Comparison of ENCODE assay signal across 16 cellular contexts in genomic region chr17:50359998-50360461, GRCh38. TPM values are rescaled to one million over a fixed set of nuclear protein-coding genes. Genes with fewer than 3 reads are reported as not detected.
A peak's percentile ranks its signal among the peaks of the same experiment; 100 is the strongest.
DNase-seq lines count a peak whose midpoint lies in the region; ATAC-seq, FAIRE-seq and TF ChIP-seq lines count a peak whose summit lies in the region.
"Had no signal": no experiment of that assay in that cellular context is flagged by ENCODE, and none has a peak within 500 bp of the region (broad histone marks: within the 10 kb centered on the region; RNA-seq: fewer than 3 reads in every experiment).

No MANE protein-coding gene starts in this region.

- no peak overlapping the region for H3K4me2 ChIP-seq in H1 (ENCODE audit: insufficient read depth in 1 of 2, low read depth in 2 of 2, low read length in 2 of 2)
- no peak overlapping the region for H3K4me2 ChIP-seq in GM23338
- H3K4me2 ChIP-seq: A549; BLaER1 treated with 17β-estradiol and CSF1 and Interleukin-3, amounts not matched to agents 10 nM and 100 nM had no signal

- no peak overlapping the region for H4K91ac ChIP-seq in H1 (replicated peaks; ENCODE audit: insufficient read length, low read length)

- no peak overlapping the region for H2BK5ac ChIP-seq in H1 (ENCODE audit: low read depth, low read length)

- H3K23me2 ChIP-seq in H1 (ENCODE audit: low read depth, low read length), result no peaks in the 10 kb centered on the region

- no peaks in the 10 kb centered on the region for H3K9me3 Mint-ChIP-seq in stimulated activated effector memory CD8-positive, alpha-beta T cell treated with anti-CD3 and anti-CD28 coated beads, Interleukin-12 subunit alpha, Interleukin-12 subunit beta, amount 100 ng/mL, for 72 hours
- H3K9me3 Mint-ChIP-seq in GM23338, result no peaks in the 10 kb centered on the region; the same call in 2 of the 3 replicates

- H4K5ac ChIP-seq in H1 (ENCODE audit: insufficient read length, low read depth, low read length), result no peak overlapping the region

- H3K9ac ChIP-seq in H1 (replicated peaks in 1 of 4; ENCODE audit: extremely low read depth in 1 of 4, low read depth in 3 of 4, low read length in 3 of 4), result no peak overlapping the region; a peak in 1 of 7 replicates
- H3K9ac ChIP-seq: BLaER1 treated with 17β-estradiol and CSF1 and Interleukin-3, amounts not matched to agents 10 nM and 100 nM had no signal

- peaks cover 0 to 26% (median 11%) of the 10 kb centered on the region in 4 experiments; a peak in 6 of 7 replicates for H3K4me1 ChIP-seq in H1 (replicated peaks in 1 of 4; ENCODE audit: control insufficient read depth in 3 of 4, insufficient read depth in 4 of 4, low read length in 3 of 4)
- peaks cover 15% of the 10 kb centered on the region for H3K4me1 ChIP-seq in GM23338 (ENCODE audit: insufficient read depth)
- H3K4me1 ChIP-seq in gastrocnemius medialis, result peaks cover 0 to 5% of the 10 kb centered on the region in 2 donors

- no peak overlapping the region for H2BK15ac ChIP-seq in H1 (ENCODE audit: low read length)

- FAIRE-seq in H1 (lab: Jason Lieb, UNC), result no peak
- FAIRE-seq: A549, G401.6 had no signal

- no peak for TF ChIP-seq RAD21 in H1 (IDR thresholded peaks at IDR 0.05 in 1 of 2, conservative IDR thresholded peaks at IDR 0.05 in 1 of 2; ENCODE audit: low read depth in 2 of 2, low read length in 2 of 2)

- peaks cover 12% of the 10 kb centered on the region for H3K27me3 Mint-ChIP-seq in GM23338 (ENCODE audit: insufficient read depth, low read depth, poor library complexity)

- no peak for TF ChIP-seq EP300 in H1 (IDR thresholded peaks at IDR 0.05; ENCODE audit: borderline replicate concordance in 1 of 2, low read depth in 2 of 2, low read length in 2 of 2)

- H3K27ac ChIP-seq in RWPE1 (peak overlapping the region; percentile 50), H1 (ENCODE audit: low read depth, low read length) (no peak overlapping the region), GM23338 (ENCODE audit: low read depth) (no peak overlapping the region), gastrocnemius medialis (no peak overlapping the region)
- H3K27ac ChIP-seq: A549; BLaER1 treated with 17β-estradiol and CSF1 and Interleukin-3, amounts not matched to agents 10 nM and 100 nM had no signal

- no peak overlapping the region for H2BK20ac ChIP-seq in H1 (ENCODE audit: low read length)

- no peak overlapping the region for H2BK12ac ChIP-seq in H1 (ENCODE audit: low read depth, low read length)

- H3K36me3 ChIP-seq in H1 (ENCODE audit: control insufficient read depth in 2 of 4, insufficient read depth in 4 of 4, low read length in 3 of 4) (peaks cover 12 to 40% (median 25%) of the 10 kb centered on the region in 4 experiments), GM23338 (ENCODE audit: insufficient read depth) (no peaks in the 10 kb centered on the region), gastrocnemius medialis (peaks cover 0 to 36% of the 10 kb centered on the region in 2 donors)

- 86% methylated on average over 13 of the region's 14 CpGs; no CpG with 5 or more reads in 1 of the 2 experiments for WGBS in H1 (ENCODE audit: extremely low coverage in 1 of 2, insufficient coverage in 1 of 2, insufficient read length in 1 of 2, insufficient replicate concordance in 2 of 2, low coverage in 1 of 2, low lambda C conversion rate in 2 of 2, missing lambda C conversion rate in 1 of 2), 2 experiments

- no peak overlapping the region for H3K14ac ChIP-seq in H1 (ENCODE audit: insufficient read length)

- no peak overlapping the region for H3K23ac ChIP-seq in H1 (ENCODE audit: insufficient read length)

- TF ChIP-seq POLR2A in H1 (IDR thresholded peaks at IDR 0.05; ENCODE audit: control extremely low read depth in 1 of 2, low read depth in 2 of 2, low read length in 2 of 2) (no peak), gastrocnemius medialis (IDR thresholded peaks at IDR 0.05) (no peak)

- no peak overlapping the region for H3K4me3 Mint-ChIP-seq in stimulated activated effector memory CD8-positive, alpha-beta T cell treated with anti-CD3 and anti-CD28 coated beads, Interleukin-12 subunit alpha, Interleukin-12 subunit beta, amount 100 ng/mL, for 72 hours
- no peak overlapping the region for H3K4me3 Mint-ChIP-seq in GM23338

- H3K56ac ChIP-seq in H1 (replicated peaks; ENCODE audit: insufficient read length, low read depth, low read length), result no peak overlapping the region

- H3K18ac ChIP-seq in H1 (ENCODE audit: extremely low read depth, low read length), result no peak overlapping the region

- ATAC-seq in stimulated activated effector memory CD8-positive, alpha-beta T cell treated with anti-CD3 and anti-CD28 coated beads, Interleukin-12 subunit alpha, Interleukin-12 subunit beta, amount 100 ng/mL, for 72 hours, result no peak
- ATAC-seq in GM23338 (no peak), gastrocnemius medialis (no peak)
- ATAC-seq: A549, PC-3 had no signal

- H3K27me3 ChIP-seq in H1 (replicated peaks in 1 of 4; ENCODE audit: control insufficient read depth in 3 of 4, extremely low read depth in 1 of 4, insufficient read depth in 3 of 4, low read length in 3 of 4), result no peaks in the 10 kb centered on the region
- H3K27me3 ChIP-seq in GM23338 (ENCODE audit: insufficient read depth), result no peaks in the 10 kb centered on the region
- no peaks in the 10 kb centered on the region for H3K27me3 ChIP-seq in gastrocnemius medialis
- H3K27me3 ChIP-seq: BLaER1 treated with 17β-estradiol and CSF1 and Interleukin-3, amounts not matched to agents 10 nM and 100 nM had no signal

- peak overlapping the region; percentile 53; the same call in 1 of the 2 replicates for H4K8ac ChIP-seq in H1 (ENCODE audit: extremely low read depth, insufficient read depth, low read length)

- no peak overlapping the region for H2BK120ac ChIP-seq in H1 (replicated peaks; ENCODE audit: low read depth, low read length)

- H2AFZ ChIP-seq in H1 (ENCODE audit: low read length) (no peak overlapping the region), GM23338 (no peak overlapping the region)

- peak; percentile 15 for DNase-seq in activated T-cell treated with anti-CD3 and anti-CD28 coated beads, Interleukin-2, amount 50 U/mL, for 1 hour
- no peak for DNase-seq in activated T-cell treated with anti-CD3 and anti-CD28 coated beads, Interleukin-2, amount 50 U/mL, for 48 hours
- no peak for DNase-seq in RWPE1 (ENCODE audit: low spot score)
- DNase-seq in H1 (ENCODE audit: low read depth in 1 of 2, low spot score in 2 of 2), result no peak
- peak in 1 of 2 donors; percentile 49 for DNase-seq in stimulated activated effector memory CD8-positive, alpha-beta T cell treated with anti-CD3 and anti-CD28 coated beads, Interleukin-12 subunit alpha, Interleukin-12 subunit beta, amount 100 ng/mL, for 72 hours (ENCODE audit: low spot score in 2 of 2)
- DNase-seq in NCI-H82 treated with DMSO at 0.1 percent for 48 hours (lab: John Stamatoyannopoulos, UW; ENCODE audit: unreplicated experiment), result no peak
- DNase-seq in GM23338 (ENCODE audit: low spot score), result no peak
- no peak for DNase-seq in gastrocnemius medialis
- DNase-seq: NCI-H1048, NCI-H1436 treated with DMSO at 0.1 percent for 48 hours, NCI-H2081, NCI-H748 treated with DMSO at 0.1 percent for 48 hours, PC-3 had no signal

- H3K27ac Mint-ChIP-seq in stimulated activated effector memory CD8-positive, alpha-beta T cell treated with anti-CD3 and anti-CD28 coated beads, Interleukin-12 subunit alpha, Interleukin-12 subunit beta, amount 100 ng/mL, for 72 hours, result peak overlapping the region; percentile 88
- H3K27ac Mint-ChIP-seq in GM23338, result no peak overlapping the region

- H3K79me1 ChIP-seq in H1 (ENCODE audit: low read depth, low read length), result no peaks in the 10 kb centered on the region

- TF ChIP-seq CTCF in RWPE1 (conservative IDR thresholded peaks at IDR 0.05; ENCODE audit: low read depth) (no peak), H1 (IDR thresholded peaks at IDR 0.05; ENCODE audit: control extremely low read depth in 1 of 3, insufficient read depth in 1 of 3, low read depth in 1 of 3, low read length in 3 of 3) (no peak), GM23338 (conservative IDR thresholded peaks at IDR 0.05; ENCODE audit: low read depth in 2 of 2) (no peak), gastrocnemius medialis (IDR thresholded peaks at IDR 0.05 in 4 of 5, conservative IDR thresholded peaks at IDR 0.05 in 1 of 5) (no peak)

- H4K20me1 ChIP-seq in H1 (replicated peaks in 1 of 2; ENCODE audit: control insufficient read depth in 1 of 2, insufficient read depth in 2 of 2, low read length in 2 of 2), result peaks cover 6 to 22% of the 10 kb centered on the region in 2 experiments
- no peaks in the 10 kb centered on the region; the same call in 1 of the 2 replicates for H4K20me1 ChIP-seq in GM23338 (replicated peaks; ENCODE audit: insufficient read depth)

- H3K79me2 ChIP-seq in H1 (ENCODE audit: control insufficient read depth in 1 of 2, insufficient read depth in 2 of 2, low read length in 2 of 2), result no peaks in the 10 kb centered on the region
- H3K79me2 ChIP-seq in GM23338 (replicated peaks; ENCODE audit: insufficient read depth), result no peaks in the 10 kb centered on the region

- no peaks in the 10 kb centered on the region for H3F3A ChIP-seq in GM23338 (replicated peaks; ENCODE audit: low read depth)

- no peak overlapping the region for H3K4ac ChIP-seq in H1 (replicated peaks; ENCODE audit: insufficient read length, low read depth, low read length)

- intact Hi-C loops in gastrocnemius medialis (cut with DNase I; ENCODE audit: low total_unique reads), result loop anchor here (5.0 kb wide), 1 partner anchor 122 kb away; no protein-coding TSS in a partner anchor

- CTCF ChIA-PET in RWPE1 (lab: Yijun Ruan, JAX) (interaction anchor here (1.0 to 1.7 kb wide), 2 partner anchors 11 to 119 kb away, joined by 3 to 5 read pairs; no protein-coding TSS in a partner anchor), H1 (lab: Charles Lee; ENCODE audit: partially characterized antibody) (interaction anchor here (0.6 to 3.2 kb wide), 9 partner anchors 13 to 158 kb away, joined by 3 to 13 read pairs (median 5); partner anchors contain the start of genes COL1A1, EME1, LRRC59 and MRPL27)

- POLR2A ChIA-PET in RWPE1 (lab: Yijun Ruan, JAX; ENCODE audit: low non-redundant PET), result interaction anchor here (0.6 kb wide), 1 partner anchor 9 kb away, joined by 3 read pairs; no protein-coding TSS in a partner anchor
- POLR2A ChIA-PET in H1 (lab: Charles Lee; ENCODE audit: partially characterized antibody), result interaction anchor here (0.9 to 20.2 kb wide), 5 partner anchors 10 to 160 kb away, joined by 3 to 313 read pairs (median 10); partner anchors contain the start of genes EME1, LRRC59, MRPL27 and XYLT2

- peaks cover 15% of the 10 kb centered on the region for H3K4me1 Mint-ChIP-seq in stimulated activated effector memory CD8-positive, alpha-beta T cell treated with anti-CD3 and anti-CD28 coated beads, Interleukin-12 subunit alpha, Interleukin-12 subunit beta, amount 100 ng/mL, for 72 hours
- peaks cover 28% of the 10 kb centered on the region for H3K4me1 Mint-ChIP-seq in GM23338

- no peak overlapping the region for H2AK5ac ChIP-seq in H1 (ENCODE audit: low read depth, low read length)

- no peaks in the 10 kb centered on the region for H3K9me2 ChIP-seq in GM23338 (ENCODE audit: insufficient read depth)

- in situ Hi-C loops in gastrocnemius medialis (cut with MboI; ENCODE audit: low sequenced_read_pairs in 4 of 4), result loop anchor here in 1 of 4 donors (5.0 kb wide), 1 partner anchor 127 kb away; no protein-coding TSS in a partner anchor

- H3K4me3 ChIP-seq in H1 (ENCODE audit: extremely low read depth in 1 of 4, insufficient read depth in 2 of 4, low read depth in 3 of 4, low read length in 4 of 4), result no peak overlapping the region
- no peak overlapping the region for H3K4me3 ChIP-seq in GM23338
- H3K4me3 ChIP-seq in gastrocnemius medialis, result no peak overlapping the region
- H3K4me3 ChIP-seq: A549; BLaER1 treated with 17β-estradiol and CSF1 and Interleukin-3, amounts not matched to agents 10 nM and 100 nM had no signal

- H3K36me3 Mint-ChIP-seq in stimulated activated effector memory CD8-positive, alpha-beta T cell treated with anti-CD3 and anti-CD28 coated beads, Interleukin-12 subunit alpha, Interleukin-12 subunit beta, amount 100 ng/mL, for 72 hours, result peaks cover 66% of the 10 kb centered on the region
- H3K36me3 Mint-ChIP-seq in GM23338 (ENCODE audit: low read depth), result peaks cover 39% of the 10 kb centered on the region

- H3K9me3 ChIP-seq in H1 (ENCODE audit: insufficient read depth in 2 of 2, low read depth in 1 of 2, low read length in 1 of 2) (no peaks in the 10 kb centered on the region), gastrocnemius medialis (no peaks in the 10 kb centered on the region)
- H3K9me3 ChIP-seq: A549; BLaER1 treated with 17β-estradiol and CSF1 and Interleukin-3, amounts not matched to agents 10 nM and 100 nM had no signal

RNA-seq across cellular contexts. Expression of gene MRPL27, which starts 13.0 kb away (rescaled TPM):
- 75.6 and 82.6 TPM in 2 replicates for total RNA-seq in H1 (2021; fragmentation: NEBNext Ultra II Directional; extraction: Animal tissue kit (Norgen Biotek cat#: 25700))
- polyA plus RNA-seq in H1 (2011; rRNA removed) (109 and 135 TPM in 2 replicates), GM23338 (2016; fragmentation: Nextera tagmentation; extraction: Ambion mirVana) (226 and 227 TPM in 2 replicates)
- polyA plus RNA-seq in H1 (2011; cell fraction: cytosol; rRNA removed), result 155 TPM
- 67.9 TPM for polyA plus RNA-seq in H1 (2011; cell fraction: nucleus; rRNA removed)
- 130 to 159 TPM (median 138 TPM) in 4 replicates for polyA plus RNA-seq in H1 (2012, experiment 1 of 2)
- polyA plus RNA-seq in H1 (2012, experiment 2 of 2), result 95.2 TPM
- polyA plus RNA-seq in H1 (2013, experiment 1 of 2), result 54.9 TPM
- polyA plus RNA-seq in H1 (2013, experiment 2 of 2), result 60.3 TPM
- 55.9 and 75.0 TPM in 2 replicates for polyA minus RNA-seq in H1 (2011; rRNA and poly(A)+ RNA removed)
- polyA minus RNA-seq in H1 (2011; cell fraction: cytosol; rRNA and poly(A)+ RNA removed), result 33.5 TPM
- 41.1 TPM for polyA minus RNA-seq in H1 (2011; cell fraction: nucleus; rRNA and poly(A)+ RNA removed)
- total RNA-seq in GM23338 (2014; rRNA removed; shearing (Covaris generic)), result 74.3 and 98.5 TPM in 2 replicates
- 100 to 1,000 TPM; 110 to 141 (median 134) TPM for total RNA-seq in gastrocnemius medialis

RNA-seq across cellular contexts. Expression of gene EME1, which starts 13.0 kb away (rescaled TPM):
- 13.3 and 13.9 TPM in 2 replicates for total RNA-seq in H1 (2021; fragmentation: NEBNext Ultra II Directional; extraction: Animal tissue kit (Norgen Biotek cat#: 25700))
- 13.9 and 16.3 TPM in 2 replicates for polyA plus RNA-seq in H1 (2011; rRNA removed)
- polyA plus RNA-seq in H1 (2011; cell fraction: cytosol; rRNA removed), result 23.2 TPM
- 62.4 TPM for polyA plus RNA-seq in H1 (2011; cell fraction: nucleus; rRNA removed)
- polyA plus RNA-seq in H1 (2012, experiment 1 of 2), result 19.3 to 29.0 TPM (median 22.2 TPM) in 4 replicates
- 4.9 TPM for polyA plus RNA-seq in H1 (2012, experiment 2 of 2)
- 14.5 TPM for polyA plus RNA-seq in H1 (2013, experiment 1 of 2)
- polyA plus RNA-seq in H1 (2013, experiment 2 of 2), result 12.3 TPM
- 16.0 and 17.8 TPM in 2 replicates for polyA minus RNA-seq in H1 (2011; rRNA and poly(A)+ RNA removed)
- polyA minus RNA-seq in H1 (2011; cell fraction: cytosol; rRNA and poly(A)+ RNA removed), result 12.3 TPM
- 28.1 TPM for polyA minus RNA-seq in H1 (2011; cell fraction: nucleus; rRNA and poly(A)+ RNA removed)
- 5.9 and 15.9 TPM in 2 replicates for total RNA-seq in GM23338 (2014; rRNA removed; shearing (Covaris generic))
- polyA plus RNA-seq in GM23338 (2016; fragmentation: Nextera tagmentation; extraction: Ambion mirVana), result 14.4 and 14.7 TPM in 2 replicates
- under 1 TPM in 2 of 4 donors, not detected in 2; 0.82 to 0.95 TPM for total RNA-seq in gastrocnemius medialis

RNA-seq across cellular contexts. Expression of gene XYLT2, which starts 14.1 kb away (rescaled TPM):
- total RNA-seq in H1 (2021; fragmentation: NEBNext Ultra II Directional; extraction: Animal tissue kit (Norgen Biotek cat#: 25700)), result 28.0 and 28.9 TPM in 2 replicates
- polyA plus RNA-seq in H1 (2011; rRNA removed) (29.9 and 38.2 TPM in 2 replicates), GM23338 (2016; fragmentation: Nextera tagmentation; extraction: Ambion mirVana) (14.0 and 14.2 TPM in 2 replicates)
- polyA plus RNA-seq in H1 (2011; cell fraction: cytosol; rRNA removed), result 26.8 TPM
- polyA plus RNA-seq in H1 (2011; cell fraction: nucleus; rRNA removed), result 55.3 TPM
- 17.0 to 31.4 TPM (median 27.3 TPM) in 4 replicates for polyA plus RNA-seq in H1 (2012, experiment 1 of 2)
- polyA plus RNA-seq in H1 (2012, experiment 2 of 2), result 16.5 TPM
- 29.7 TPM for polyA plus RNA-seq in H1 (2013, experiment 1 of 2)
- polyA plus RNA-seq in H1 (2013, experiment 2 of 2), result 29.8 TPM
- 28.9 and 33.8 TPM in 2 replicates for polyA minus RNA-seq in H1 (2011; rRNA and poly(A)+ RNA removed)
- 39.8 TPM for polyA minus RNA-seq in H1 (2011; cell fraction: cytosol; rRNA and poly(A)+ RNA removed)
- 35.9 TPM for polyA minus RNA-seq in H1 (2011; cell fraction: nucleus; rRNA and poly(A)+ RNA removed)
- 32.8 and 44.9 TPM in 2 replicates for total RNA-seq in GM23338 (2014; rRNA removed; shearing (Covaris generic))
- total RNA-seq in gastrocnemius medialis, result 10 to 100 TPM in 2 of 4 donors, 1 to 10 TPM in 2; 7.9 to 12.6 (median 9.8) TPM

RNA-seq across cellular contexts. Expression of gene LRRC59, which starts 37.3 kb away (rescaled TPM):
- total RNA-seq in H1 (2021; fragmentation: NEBNext Ultra II Directional; extraction: Animal tissue kit (Norgen Biotek cat#: 25700)), result 117 TPM in 2 replicates
- 48.3 and 48.7 TPM in 2 replicates for polyA plus RNA-seq in H1 (2011; rRNA removed)
- polyA plus RNA-seq in H1 (2011; cell fraction: cytosol; rRNA removed), result 58.5 TPM
- 43.5 TPM for polyA plus RNA-seq in H1 (2011; cell fraction: nucleus; rRNA removed)
- polyA plus RNA-seq in H1 (2012, experiment 1 of 2), result 94.3 to 100 TPM (median 95.6 TPM) in 4 replicates
- 68.4 TPM for polyA plus RNA-seq in H1 (2012, experiment 2 of 2)
- polyA plus RNA-seq in H1 (2013, experiment 1 of 2), result 66.2 TPM
- 66.4 TPM for polyA plus RNA-seq in H1 (2013, experiment 2 of 2)
- 104 and 110 TPM in 2 replicates for polyA minus RNA-seq in H1 (2011; rRNA and poly(A)+ RNA removed)
- 39.5 TPM for polyA minus RNA-seq in H1 (2011; cell fraction: cytosol; rRNA and poly(A)+ RNA removed)
- 37.6 TPM for polyA minus RNA-seq in H1 (2011; cell fraction: nucleus; rRNA and poly(A)+ RNA removed)
- 109 and 124 TPM in 2 replicates for total RNA-seq in GM23338 (2014; rRNA removed; shearing (Covaris generic))
- polyA plus RNA-seq in GM23338 (2016; fragmentation: Nextera tagmentation; extraction: Ambion mirVana), result 46.4 and 47.1 TPM in 2 replicates
- 10 to 100 TPM; 25.4 to 73.2 (median 55.8) TPM for total RNA-seq in gastrocnemius medialis
